Comparison of ENCODE assay signal across 11 cellular contexts in genomic region chr12:107477018-107477417, GRCh38.
"Had no signal": no experiment of that assay in that cellular context is flagged by ENCODE, and none has a peak within 500 bp of the region (broad histone marks: within the 10 kb centered on the region; RNA-seq: fewer than 3 reads in every experiment).

No MANE protein-coding gene starts in this region.

- H3K4me2 ChIP-seq: GM23338 had no signal

- H3K27ac ChIP-seq: GM23248 had no signal

- H3K4me3 ChIP-seq: GM23248, GM23338, HAP-1 had no signal

- H2AFZ ChIP-seq: GM23248, GM23338 had no signal

- FAIRE-seq: H1, H54 had no signal

- H3K9me3 Mint-ChIP-seq: GM23338, H9, HFFc6 had no signal

- H3K4me1 ChIP-seq: HAP-1 had no signal

- H3K27ac Mint-ChIP-seq: GM23338, H9, HFFc6 had no signal

- H3K4me3 Mint-ChIP-seq: GM23338, H9, HFFc6 had no signal

- ATAC-seq: GM23338, HCT116 had no signal

- H3K36me3 ChIP-seq: HAP-1 had no signal

- H3K9me3 ChIP-seq: HAP-1 had no signal

- H3K9ac ChIP-seq: GM23248 had no signal

- DNase-seq: GM23248, GOT3, H7, H9, HCEC 1CT, HFFc6 had no signal
